Comparison of ENCODE assay signal across 19 cellular contexts in genomic region chr2:60932954-60933353, GRCh38. TPM values are rescaled to one million over a fixed set of nuclear protein-coding genes. Genes with fewer than 3 reads are reported as not detected.
DNase-seq lines count a peak whose midpoint lies in the region; ATAC-seq, FAIRE-seq and TF ChIP-seq lines count a peak whose summit lies in the region.
"Had no signal": no experiment of that assay in that cellular context is flagged by ENCODE, and none has a peak within 500 bp of the region (broad histone marks: within the 10 kb centered on the region; RNA-seq: fewer than 3 reads in every experiment).

No MANE protein-coding gene starts in this region.

- TF ChIP-seq RAD21 in HepG2 (CRISPR knock-in tag; IDR thresholded peaks at IDR 0.05) (no peak), SK-N-SH (IDR thresholded peaks at IDR 0.05; ENCODE audit: low read length) (no peak)

- peaks cover 2 to 11% of the 10 kb centered on the region in 2 experiments; a peak in 2 of 5 replicates for H3K36me3 ChIP-seq in HepG2 (replicated peaks in 1 of 2; ENCODE audit: control insufficient read depth in 1 of 2, insufficient read depth in 2 of 2, low read length in 2 of 2)
- H3K36me3 ChIP-seq in right lobe of liver: no peaks in the 10 kb centered on the region
- H3K36me3 ChIP-seq in OCI-LY7 (ENCODE audit: insufficient read depth, low read length): peaks cover 84% of the 10 kb centered on the region
- H3K36me3 ChIP-seq in SK-N-SH (replicated peaks in 1 of 2; ENCODE audit: control insufficient read depth in 1 of 2, insufficient read depth in 2 of 2, low read length in 1 of 2): no peaks in the 10 kb centered on the region
- H3K36me3 ChIP-seq in spleen: peaks cover 0 to 38% (median 8%) of the 10 kb centered on the region in 6 donors

- H3K9me3 Mint-ChIP-seq in memory B cell: peaks cover 7% of the 10 kb centered on the region
- peaks cover 3% of the 10 kb centered on the region for H3K9me3 Mint-ChIP-seq in activated T-cell treated with anti-CD3 and anti-CD28 coated beads, Interleukin-2, amount 50 U/mL, for 4 hours

- TF ChIP-seq EP300 in HepG2 (IDR thresholded peaks at IDR 0.05; ENCODE audit: low read depth in 2 of 2, low read length in 2 of 2) (no peak), HepG2 (CRISPR knock-in tag; IDR thresholded peaks at IDR 0.05; ENCODE audit: borderline replicate concordance) (no peak), SK-N-SH (IDR thresholded peaks at IDR 0.05; ENCODE audit: borderline replicate concordance in 1 of 2, low read depth in 1 of 2, low read length in 1 of 2) (no peak)

- H4K20me1 ChIP-seq in HepG2 (ENCODE audit: insufficient read depth, low read length): no peaks in the 10 kb centered on the region
- no peaks in the 10 kb centered on the region for H4K20me1 ChIP-seq in OCI-LY7 (ENCODE audit: insufficient read depth, low read length)
- no peaks in the 10 kb centered on the region for H4K20me1 ChIP-seq in SK-N-SH (ENCODE audit: insufficient read depth)

- peaks cover 39% of the 10 kb centered on the region for H3K36me3 Mint-ChIP-seq in memory B cell
- H3K36me3 Mint-ChIP-seq in activated T-cell treated with anti-CD3 and anti-CD28 coated beads, Interleukin-2, amount 50 U/mL, for 4 hours (ENCODE audit: insufficient read depth): peaks cover 37% of the 10 kb centered on the region

- ATAC-seq in HepG2 (no peak), right lobe of liver (no peak), memory B cell (ENCODE audit: low read depth) (peak; percentile 62)
- no peak for ATAC-seq in activated T-cell treated with anti-CD3 and anti-CD28 coated beads, Interleukin-2, amount 50 U/mL, for 4 hours

- H3K9me2 ChIP-seq in OCI-LY7 (ENCODE audit: insufficient read depth, low read length): no peaks in the 10 kb centered on the region
- no peaks in the 10 kb centered on the region for H3K9me2 ChIP-seq in SK-N-SH

- CTCF ChIA-PET in HepG2 (lab: Yijun Ruan, JAX; ENCODE audit: low intra/inter-chr PET ratio, low total read pairs): no interaction called here
- CTCF ChIA-PET in OCI-LY7 (lab: Charles Lee; ENCODE audit: unreplicated experiment): no interaction called here
- CTCF ChIA-PET in SK-N-SH (lab: Yijun Ruan, JAX): interaction anchor here (0.9 kb wide), 1 partner anchor 23 kb away, joined by 3 read pairs; no protein-coding TSS in a partner anchor

- DNase-seq in HepG2 (ENCODE audit: low spot score): no peak
- no peak for DNase-seq in right lobe of liver
- DNase-seq in OCI-LY7 (ENCODE audit: low spot score): no peak
- DNase-seq in memory B cell (ENCODE audit: low spot score in 2 of 2): no peak
- DNase-seq in SK-N-SH: no peak
- no peak for DNase-seq in spleen
- DNase-seq in activated T-cell treated with anti-CD3 and anti-CD28 coated beads, Interleukin-2, amount 50 U/mL, for 4 hours: no peak
- DNase-seq: EL; GF-D8; H7; KBM-7; NCI-H1092 treated with DMSO at 0.1 percent for 48 hours; NCI-H1436 treated with DMSO at 0.1 percent for 48 hours; NCI-H1930; NCI-H774; NK-92 treated with Interleukin-12 subunit alpha and Interleukin-12 subunit beta, amount 100 ng/mL, for 24 hours; Peyer's patch had no signal

- intact Hi-C loops in HepG2 (cut with micrococcal nuclease; ENCODE audit: unreplicated experiment): no loop called here
- intact Hi-C loops in right lobe of liver (cut with DNase I): no loop called here
- intact Hi-C loops in OCI-LY7 (cut with micrococcal nuclease; ENCODE audit: unreplicated experiment): no loop called here
- intact Hi-C loops in spleen (cut with DNase I; ENCODE audit: low total_unique reads): no loop called here

- no peak for FAIRE-seq in HepG2 (lab: Jason Lieb, UNC)
- FAIRE-seq: A204.1 had no signal

- H3K79me2 ChIP-seq in HepG2 (ENCODE audit: insufficient read depth, low read length) (no peaks in the 10 kb centered on the region), OCI-LY7 (ENCODE audit: insufficient read depth, low read depth, low read length) (peaks cover 40% of the 10 kb centered on the region; the same call in 1 of the 2 replicates), SK-N-SH (ENCODE audit: insufficient read depth) (no peaks in the 10 kb centered on the region)

- POLR2A ChIA-PET in HepG2 (lab: Yijun Ruan, JAX): no interaction called here
- POLR2A ChIA-PET in OCI-LY7 (lab: Charles Lee): interaction anchor here (1.1 to 1.7 kb wide), 2 partner anchors 10 to 17 kb away, joined by 3 read pairs; no protein-coding TSS in a partner anchor
- POLR2A ChIA-PET in SK-N-SH (lab: Yijun Ruan, JAX): no interaction called here

- H3K9me3 ChIP-seq in HepG2 (ENCODE audit: low read length) (no peaks in the 10 kb centered on the region), right lobe of liver (no peaks in the 10 kb centered on the region), OCI-LY7 (ENCODE audit: low read length) (no peaks in the 10 kb centered on the region; the same call in 1 of the 2 replicates), SK-N-SH (no peaks in the 10 kb centered on the region), spleen (no peaks in the 10 kb centered on the region)
- H3K9me3 ChIP-seq: Peyer's patch had no signal

- H3K4me1 Mint-ChIP-seq in memory B cell: peaks cover 35% of the 10 kb centered on the region
- peaks cover 9% of the 10 kb centered on the region for H3K4me1 Mint-ChIP-seq in activated T-cell treated with anti-CD3 and anti-CD28 coated beads, Interleukin-2, amount 50 U/mL, for 4 hours (ENCODE audit: low read depth)

- H3K9ac ChIP-seq in HepG2 (ENCODE audit: insufficient read depth, low read depth, low read length): no peak overlapping the region
- no peak overlapping the region for H3K9ac ChIP-seq in SK-N-SH

- H3F3A ChIP-seq in SK-N-SH (replicated peaks; ENCODE audit: insufficient read depth): no peaks in the 10 kb centered on the region

- H3K27ac Mint-ChIP-seq in memory B cell: peak overlapping the region; percentile 42

- no peak for TF ChIP-seq POLR2A in HepG2 (IDR thresholded peaks at IDR 0.05; ENCODE audit: insufficient read depth in 1 of 2, low read depth in 2 of 2, low read length in 2 of 2)
- TF ChIP-seq POLR2A in right lobe of liver (IDR thresholded peaks at IDR 0.05): no peak
- no peak for TF ChIP-seq POLR2A in spleen (IDR thresholded peaks at IDR 0.05)

- H2AFZ ChIP-seq in HepG2 (ENCODE audit: low read length) (no peak overlapping the region), OCI-LY7 (ENCODE audit: low read length) (no peak overlapping the region), SK-N-SH (ENCODE audit: low read depth) (no peak overlapping the region)

- no peak for TF ChIP-seq CTCF in HepG2 (CRISPR knock-in tag; IDR thresholded peaks at IDR 0.05)
- no peak for TF ChIP-seq CTCF in right lobe of liver (IDR thresholded peaks at IDR 0.05)
- no peak for TF ChIP-seq CTCF in OCI-LY7 (conservative IDR thresholded peaks at IDR 0.05; ENCODE audit: low read length)
- TF ChIP-seq CTCF in SK-N-SH (IDR thresholded peaks at IDR 0.05): no peak
- TF ChIP-seq CTCF in spleen (IDR thresholded peaks at IDR 0.05 in 8 of 11, conservative IDR thresholded peaks at IDR 0.05 in 3 of 11): no peak

- whole genome bisulfite sequencing in HepG2 (ENCODE audit: low lambda C conversion rate): 97% methylated on average over 3 of the region's 3 CpGs
- WGBS in right lobe of liver (ENCODE audit: insufficient coverage, low coverage, low lambda C conversion rate, missing lambda C conversion rate): 86% methylated on average over 3 of the region's 3 CpGs
- WGBS in SK-N-SH (ENCODE audit: low lambda C conversion rate): 91% methylated on average over 3 of the region's 3 CpGs
- WGBS in spleen, 5 donors: 87 to 95% (median 92%) methylated on average over 3 of the region's 3 CpGs

- in situ Hi-C loops in HepG2 (cut with HindIII; ENCODE audit: extremely low pct_ligation_motif_present, low pct_unique_long_range_greater_than_20kb): no loop called here

- H3K4me2 ChIP-seq in HepG2 (ENCODE audit: low read depth, low read length) (no peak overlapping the region), OCI-LY7 (ENCODE audit: low read length) (no peak overlapping the region), SK-N-SH (no peak overlapping the region)

- no peak overlapping the region for H3K4me3 Mint-ChIP-seq in memory B cell
- no peak overlapping the region for H3K4me3 Mint-ChIP-seq in activated T-cell treated with anti-CD3 and anti-CD28 coated beads, Interleukin-2, amount 50 U/mL, for 4 hours
- H3K4me3 Mint-ChIP-seq: CD14-positive monocyte had no signal

- no peak overlapping the region for H3K4me3 ChIP-seq in HepG2 (replicated peaks in 1 of 3; ENCODE audit: insufficient read depth in 1 of 3, low read depth in 2 of 3, low read length in 3 of 3)
- no peak overlapping the region for H3K4me3 ChIP-seq in right lobe of liver
- H3K4me3 ChIP-seq in OCI-LY7 (ENCODE audit: low read depth, low read length, poor library complexity, severe bottlenecking): no peak overlapping the region
- no peak overlapping the region for H3K4me3 ChIP-seq in SK-N-SH (ENCODE audit: low read depth in 2 of 2, low read length in 1 of 2)
- H3K4me3 ChIP-seq in spleen: no peak overlapping the region
- H3K4me3 ChIP-seq: Peyer's patch had no signal

- H3K27ac ChIP-seq in HepG2 (ENCODE audit: extremely low read length, insufficient read depth, low read length) (no peak overlapping the region), right lobe of liver (no peak overlapping the region), OCI-LY7 (ENCODE audit: low read depth, low read length, poor library complexity, severe bottlenecking) (no peak overlapping the region), SK-N-SH (ENCODE audit: low read depth in 2 of 2, low read length in 1 of 2) (no peak overlapping the region), spleen (peak overlapping the region in 2 of 8 donors; percentile 57 to 75)

- H3K27me3 Mint-ChIP-seq in memory B cell: no peaks in the 10 kb centered on the region
- H3K27me3 Mint-ChIP-seq in activated T-cell treated with anti-CD3 and anti-CD28 coated beads, Interleukin-2, amount 50 U/mL, for 4 hours (ENCODE audit: low read depth): no peaks in the 10 kb centered on the region

- BruUV-seq in HepG2 (replicated peaks; lab: Mats Ljungman, UMichigan) (TSS peak; percentile 23), OCI-LY7 (replicated peaks; lab: Mats Ljungman, UMichigan) (TSS peak; percentile 50)

- H3K27me3 ChIP-seq in HepG2 (ENCODE audit: control insufficient read depth in 1 of 2, insufficient read depth in 2 of 2, low read length in 2 of 2) (no peaks in the 10 kb centered on the region), right lobe of liver (no peaks in the 10 kb centered on the region), SK-N-SH (ENCODE audit: insufficient read depth) (no peaks in the 10 kb centered on the region), spleen (replicated peaks in 1 of 7) (no peaks in the 10 kb centered on the region)
- H3K27me3 ChIP-seq: Peyer's patch had no signal

- H3K4me1 ChIP-seq in HepG2 (ENCODE audit: insufficient read depth, low read length) (peaks cover 6% of the 10 kb centered on the region; the same call in 1 of the 2 replicates), right lobe of liver (peaks cover 0 to 7% (median 0%) of the 10 kb centered on the region in 4 donors), OCI-LY7 (ENCODE audit: insufficient read depth, low read length, poor library complexity, severe bottlenecking) (no peaks in the 10 kb centered on the region), SK-N-SH (ENCODE audit: control insufficient read depth in 1 of 2, insufficient read depth in 2 of 2, low read depth in 1 of 2, low read length in 1 of 2) (no peaks in the 10 kb centered on the region), spleen (peaks cover 7 to 43% (median 19%) of the 10 kb centered on the region in 6 donors)
- H3K4me1 ChIP-seq: Peyer's patch had no signal

RNA-seq across cellular contexts. Expression of gene REL, which starts 51.6 kb away (rescaled TPM):
- total RNA-seq in HepG2 (2016; rRNA removed; fragmentation: Illumina TruSeq; extraction: Trizol): 7.0 and 9.7 TPM in 2 replicates
- 4.0 and 4.1 TPM in 2 replicates for total RNA-seq in HepG2 (2016; cell fraction: cytosol; rRNA removed; fragmentation: Illumina TruSeq; extraction: Trizol; ENCODE audit: low read depth)
- total RNA-seq in HepG2 (2016; cell fraction: insoluble cytoplasmic fraction; rRNA removed; fragmentation: Illumina TruSeq; extraction: Trizol): 6.0 and 9.9 TPM in 2 replicates
- 4.8 and 5.3 TPM in 2 replicates for total RNA-seq in HepG2 (2016; cell fraction: membrane; rRNA removed; fragmentation: Illumina TruSeq; extraction: Trizol)
- total RNA-seq in HepG2 (2016; cell fraction: nucleus; rRNA removed; fragmentation: Illumina TruSeq; extraction: Trizol): 10.1 and 10.2 TPM in 2 replicates
- 3.0 and 3.7 TPM in 2 replicates for polyA plus RNA-seq in HepG2 (2011; rRNA removed)
- polyA plus RNA-seq in HepG2 (2011; cell fraction: cytosol; rRNA removed): 1.8 and 2.5 TPM in 2 replicates
- polyA plus RNA-seq in HepG2 (2011; cell fraction: nucleus; rRNA removed): 2.2 and 3.7 TPM in 2 replicates
- 3.0 and 4.4 TPM in 2 replicates for polyA plus RNA-seq in HepG2 (2012)
- polyA plus RNA-seq in HepG2 (2016; cell fraction: cytosol; fragmentation: Illumina TruSeq; extraction: Trizol; ENCODE audit: low read depth): 0.14 and 0.18 TPM in 2 replicates
- 3.3 and 4.0 TPM in 2 replicates for polyA plus RNA-seq in HepG2 (2016; cell fraction: insoluble cytoplasmic fraction; fragmentation: Illumina TruSeq; extraction: Trizol; ENCODE audit: low read depth)
- 0.37 and 0.39 TPM in 2 replicates for polyA plus RNA-seq in HepG2 (2016; cell fraction: membrane; fragmentation: Illumina TruSeq; extraction: Trizol; ENCODE audit: low read depth)
- 4.8 and 5.2 TPM in 2 replicates for polyA plus RNA-seq in HepG2 (2016; cell fraction: nucleus; fragmentation: Illumina TruSeq; extraction: Trizol; ENCODE audit: insufficient read depth, low read depth)
- 5.6 and 13.3 TPM in 2 replicates for polyA minus RNA-seq in HepG2 (2011; rRNA and poly(A)+ RNA removed; ENCODE audit: low replicate concordance)
- polyA minus RNA-seq in HepG2 (2011; cell fraction: cytosol; rRNA and poly(A)+ RNA removed): 5.3 and 6.4 TPM in 2 replicates
- polyA minus RNA-seq in HepG2 (2011; cell fraction: nucleus; rRNA and poly(A)+ RNA removed): 15.6 and 15.7 TPM in 2 replicates
- total RNA-seq in right lobe of liver: 1 to 10 TPM; 3.5 to 7.5 (median 5.0) TPM
- total RNA-seq in OCI-LY7 (2014; rRNA removed; shearing (Covaris generic)): 49.9 and 50.2 TPM in 2 replicates
- total RNA-seq in OCI-LY7 (2022): 81.1 and 82.7 TPM in 2 replicates
- 0.59 and 0.96 TPM in 2 replicates for polyA plus RNA-seq in SK-N-SH (2012; rRNA removed)
- 0.75 and 0.82 TPM in 2 replicates for polyA plus RNA-seq in SK-N-SH (2012; cell fraction: cytosol; rRNA removed)
- polyA plus RNA-seq in SK-N-SH (2012; cell fraction: nucleus; rRNA removed): 1.2 and 1.6 TPM in 2 replicates
- total RNA-seq in spleen: 10 to 100 TPM; 53.4 to 68.8 (median 56.2) TPM
- 1 to 10 TPM; 1.3 to 4.7 (median 1.5) TPM for polyA plus RNA-seq in spleen
- 10 to 100 TPM; 75.5 to 92.2 (median 78.1) TPM for total RNA-seq in activated T-cell treated with anti-CD3 and anti-CD28 coated beads, Interleukin-2, amount 50 U/mL, for 4 hours

Comparison
In these comparisons a context has a peak if more than half of its experiments do, and no peak if none do; other contexts are left out.
1. Of the 25 proteins assayed by ChIP-seq in both HepG2 and SK-N-SH: peak only in HepG2: POLR2AphosphoS5; only in SK-N-SH: none; in both: none; in neither: 24.